8 cellular contexts compared by ENCODE assay signal in the genomic region with DNA sequence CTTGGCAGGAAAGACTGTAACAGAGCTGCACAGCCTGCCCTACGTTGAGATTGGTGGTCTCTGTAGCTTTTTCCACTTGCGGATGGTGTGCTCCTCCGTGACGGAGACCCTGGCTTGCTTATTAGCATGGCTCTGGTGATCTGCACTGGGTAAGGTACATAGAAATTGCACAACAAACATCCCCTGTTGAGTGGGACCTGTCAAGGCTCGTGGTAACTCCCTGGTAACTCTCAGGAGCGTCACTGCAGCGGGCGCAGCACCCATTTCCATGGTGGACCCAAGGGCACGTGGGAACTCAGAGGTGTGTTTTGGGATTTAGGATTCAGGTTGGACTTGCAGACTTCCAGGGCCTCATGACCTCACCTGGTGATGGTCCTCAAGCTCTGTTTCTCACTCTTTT. TPM values are rescaled to one million over a fixed set of nuclear protein-coding genes. Genes with fewer than 3 reads are reported as not detected.
DNase-seq lines count a peak whose midpoint lies in the region; ATAC-seq, FAIRE-seq and TF ChIP-seq lines count a peak whose summit lies in the region.

No MANE protein-coding gene starts in this region.

- H3K36me3 ChIP-seq in keratinocyte (ENCODE audit: control insufficient read depth in 2 of 2, extremely low read depth in 1 of 2, insufficient read depth in 2 of 2, low read length in 2 of 2), result peaks cover 2 to 4% of the 10 kb centered on the region in 2 experiments
- H3K36me3 ChIP-seq in subcutaneous abdominal adipose tissue (ENCODE audit: control insufficient read depth in 5 of 5, insufficient read depth in 5 of 5, low read length in 5 of 5), result peaks cover 0 to 21% (median 4%) of the 10 kb centered on the region in 5 donors

- no peaks in the 10 kb centered on the region for H3K27me3 ChIP-seq in keratinocyte (ENCODE audit: control insufficient read depth, extremely low read depth, insufficient read depth, low read length)
- H3K27me3 ChIP-seq in subcutaneous abdominal adipose tissue (ENCODE audit: control insufficient read depth in 5 of 5, insufficient read depth in 4 of 5, low read length in 5 of 5), result peaks cover 0 to under 1% (median 0%) of the 10 kb centered on the region in 5 donors

- H3K9me1 ChIP-seq in keratinocyte (ENCODE audit: control insufficient read depth, extremely low read depth, insufficient read depth, low read length), result no peaks in the 10 kb centered on the region

- no peaks in the 10 kb centered on the region for H3K9me3 Mint-ChIP-seq in activated T-cell treated with anti-CD3 and anti-CD28 coated beads, Interleukin-2, amount 50 U/mL, for 24 hours
- no peaks in the 10 kb centered on the region for H3K9me3 Mint-ChIP-seq in activated T-helper 2 cell treated with anti-CD3 and anti-CD28 coated beads, Interferon-gamma antibody, Interleukin-2, Interleukin-4, amounts not matched to agents 10 μg/mL and 5 μg/mL and 100 μg/mL, durations not matched to agents 14 hours and 24 hours and 36 hours

- H3K4me1 Mint-ChIP-seq in activated T-cell treated with anti-CD3 and anti-CD28 coated beads, Interleukin-2, amount 50 U/mL, for 24 hours (ENCODE audit: low read depth), result peaks cover 22% of the 10 kb centered on the region
- H3K4me1 Mint-ChIP-seq in activated T-helper 2 cell treated with anti-CD3 and anti-CD28 coated beads, Interferon-gamma antibody, Interleukin-2, Interleukin-4, amounts not matched to agents 10 μg/mL and 5 μg/mL and 100 μg/mL, durations not matched to agents 14 hours and 24 hours and 36 hours (ENCODE audit: low read depth), result peaks cover 17% of the 10 kb centered on the region

- peaks cover 26% of the 10 kb centered on the region for H3K36me3 Mint-ChIP-seq in activated T-cell treated with anti-CD3 and anti-CD28 coated beads, Interleukin-2, amount 50 U/mL, for 24 hours (ENCODE audit: low read depth)
- H3K36me3 Mint-ChIP-seq in activated T-helper 2 cell treated with anti-CD3 and anti-CD28 coated beads, Interferon-gamma antibody, Interleukin-2, Interleukin-4, amounts not matched to agents 10 μg/mL and 5 μg/mL and 100 μg/mL, durations not matched to agents 14 hours and 24 hours and 36 hours (ENCODE audit: low read depth), result peaks cover 3% of the 10 kb centered on the region

- H3K4me2 ChIP-seq in keratinocyte (ENCODE audit: control insufficient read depth, extremely low read depth, insufficient read depth, low read depth, low read length), result peak overlapping the region; percentile 98

- H2AFZ ChIP-seq in keratinocyte (ENCODE audit: control insufficient read depth, low read length), result peak overlapping the region; percentile 6

- H3K27ac Mint-ChIP-seq in activated T-cell treated with anti-CD3 and anti-CD28 coated beads, Interleukin-2, amount 50 U/mL, for 24 hours, result no peak overlapping the region
- no peak overlapping the region for H3K27ac Mint-ChIP-seq in activated T-helper 2 cell treated with anti-CD3 and anti-CD28 coated beads, Interferon-gamma antibody, Interleukin-2, Interleukin-4, amounts not matched to agents 10 μg/mL and 5 μg/mL and 100 μg/mL, durations not matched to agents 14 hours and 24 hours and 36 hours

- FAIRE-seq in keratinocyte (lab: Jason Lieb, UNC), result no peak

- H4K20me1 ChIP-seq in keratinocyte (ENCODE audit: control insufficient read depth, extremely low read depth, insufficient read depth, low read length), result no peaks in the 10 kb centered on the region

- peak overlapping the region; percentile 79 for H3K4me3 Mint-ChIP-seq in activated T-cell treated with anti-CD3 and anti-CD28 coated beads, Interleukin-2, amount 50 U/mL, for 24 hours
- peak overlapping the region; percentile 79 for H3K4me3 Mint-ChIP-seq in activated T-helper 2 cell treated with anti-CD3 and anti-CD28 coated beads, Interferon-gamma antibody, Interleukin-2, Interleukin-4, amounts not matched to agents 10 μg/mL and 5 μg/mL and 100 μg/mL, durations not matched to agents 14 hours and 24 hours and 36 hours (ENCODE audit: low read depth)

- H3K9me3 ChIP-seq in keratinocyte (ENCODE audit: control insufficient read depth, low read depth, low read length), result no peaks in the 10 kb centered on the region
- H3K9me3 ChIP-seq in subcutaneous abdominal adipose tissue (ENCODE audit: control insufficient read depth in 5 of 5, low read length in 5 of 5), result no peaks in the 10 kb centered on the region

- intact Hi-C loops in activated T-helper 2 cell treated with anti-CD3 and anti-CD28 coated beads, Interferon-gamma antibody, Interleukin-2, Interleukin-4, amounts not matched to agents 10 μg/mL and 5 μg/mL and 100 μg/mL, durations not matched to agents 14 hours and 24 hours and 36 hours (cut with micrococcal nuclease), result no loop called here

- H3K27ac ChIP-seq in keratinocyte (ENCODE audit: control insufficient read depth, insufficient read depth, low read length), result peak overlapping the region; percentile 72
- no peak overlapping the region for H3K27ac ChIP-seq in subcutaneous abdominal adipose tissue (ENCODE audit: low read depth, low read length)

- no peak for DNase-seq in activated T-cell treated with anti-CD3 and anti-CD28 coated beads, Interleukin-2, amount 50 U/mL, for 24 hours
- no peak for DNase-seq in activated T-cell treated with anti-CD3 and anti-CD28 coated beads, Interleukin-2, amount 50 U/mL, for 48 hours
- no peak for DNase-seq in activated T-helper 2 cell treated with anti-CD3 and anti-CD28 coated beads, Interferon-gamma antibody, Interleukin-2, Interleukin-4, amounts not matched to agents 10 μg/mL and 5 μg/mL and 100 μg/mL, durations not matched to agents 14 hours and 24 hours and 36 hours (ENCODE audit: low spot score)
- DNase-seq in keratinocyte (ENCODE audit: low read depth, low spot score) (no peak), NCI-H2107 treated with DMSO at 0.1 percent for 48 hours (lab: John Stamatoyannopoulos, UW; ENCODE audit: unreplicated experiment) (no peak)

- peaks cover 13% of the 10 kb centered on the region for H3K4me1 ChIP-seq in keratinocyte (ENCODE audit: control insufficient read depth, extremely low read depth, insufficient read depth, low read length)
- peaks cover 0 to 21% (median 20%) of the 10 kb centered on the region in 5 donors for H3K4me1 ChIP-seq in subcutaneous abdominal adipose tissue (ENCODE audit: control insufficient read depth in 5 of 5, insufficient read depth in 5 of 5, low read length in 5 of 5)

- dilution Hi-C loops in keratinocyte (cut with MboI; ENCODE audit: extremely low pct_ligation_motif_present, low sequenced_read_pairs), result no loop called here

- no peak for TF ChIP-seq CTCF in keratinocyte (optimal IDR thresholded peaks at IDR 0.05 in 1 of 3, IDR thresholded peaks at IDR 0.05 in 1 of 3, conservative IDR thresholded peaks at IDR 0.05 in 1 of 3; ENCODE audit: extremely low read depth in 1 of 3, insufficient read depth in 2 of 3, low read length in 3 of 3)

- peaks cover 12% of the 10 kb centered on the region for H3K79me2 ChIP-seq in keratinocyte (ENCODE audit: control insufficient read depth, insufficient read depth, low read length)

- no peak for ATAC-seq in HG03521 (IDR thresholded peaks at IDR 0.05; ENCODE audit: unreplicated experiment)
- ATAC-seq in GM21717 (IDR thresholded peaks at IDR 0.05; ENCODE audit: unreplicated experiment), result no peak

- H3K27me3 Mint-ChIP-seq in activated T-cell treated with anti-CD3 and anti-CD28 coated beads, Interleukin-2, amount 50 U/mL, for 24 hours, result no peaks in the 10 kb centered on the region
- H3K27me3 Mint-ChIP-seq in activated T-helper 2 cell treated with anti-CD3 and anti-CD28 coated beads, Interferon-gamma antibody, Interleukin-2, Interleukin-4, amounts not matched to agents 10 μg/mL and 5 μg/mL and 100 μg/mL, durations not matched to agents 14 hours and 24 hours and 36 hours (ENCODE audit: low read depth), result peaks cover 11% of the 10 kb centered on the region

- H3K9ac ChIP-seq in keratinocyte (ENCODE audit: control insufficient read depth, extremely low read depth, insufficient read depth, low read length), result peak overlapping the region; percentile 85
- H3K9ac ChIP-seq in subcutaneous abdominal adipose tissue (ENCODE audit: low read length in 5 of 5), result peak overlapping the region; percentile 51 to 73 (median 63)

- H3K4me3 ChIP-seq in keratinocyte (ENCODE audit: control insufficient read depth in 2 of 3, extremely low read depth in 1 of 3, insufficient read depth in 2 of 3, low read depth in 1 of 3, low read length in 3 of 3) (peak overlapping the region; percentile 68 to 89 (median 77)), subcutaneous abdominal adipose tissue (ENCODE audit: low read depth in 1 of 5, low read length in 5 of 5) (peak overlapping the region; percentile 65 to 76 (median 74))

RNA-seq across cellular contexts. Expression of a gene that starts 1.1 kb away (rescaled TPM):
- total RNA-seq in activated T-helper 2 cell treated with anti-CD3 and anti-CD28 coated beads, Interferon-gamma antibody, Interleukin-2, Interleukin-4, amounts not matched to agents 10 μg/mL and 5 μg/mL and 100 μg/mL, durations not matched to agents 14 hours and 24 hours and 36 hours, result 13.9 and 14.4 TPM in 2 replicates
- polyA plus RNA-seq in keratinocyte, result 6.4 to 7.0 TPM (median 7.0 TPM) in 3 replicates
- polyA plus RNA-seq in keratinocyte (2011; ENCODE audit: low read depth), result 32.3 TPM
- polyA plus RNA-seq in keratinocyte (2011; cell fraction: cytosol; rRNA removed), result 7.0 and 7.4 TPM in 2 replicates
- polyA plus RNA-seq in keratinocyte (2011; cell fraction: nucleus; rRNA removed), result 11.4 and 12.1 TPM in 2 replicates
- 9.2 and 16.0 TPM in 2 replicates for polyA plus RNA-seq in keratinocyte (2012; ENCODE audit: low replicate concordance)
- polyA minus RNA-seq in keratinocyte, result 6.4 to 28.3 TPM (median 14.0 TPM) in 3 replicates
- polyA minus RNA-seq in keratinocyte (2011; cell fraction: cytosol; rRNA and poly(A)+ RNA removed), result 3.6 TPM
- 4.5 and 8.9 TPM in 2 replicates for polyA minus RNA-seq in keratinocyte (2011; cell fraction: nucleus; rRNA and poly(A)+ RNA removed)

RNA-seq across cellular contexts. Expression of a gene that starts 33.1 kb away (rescaled TPM):
- 19.1 and 19.3 TPM in 2 replicates for total RNA-seq in activated T-helper 2 cell treated with anti-CD3 and anti-CD28 coated beads, Interferon-gamma antibody, Interleukin-2, Interleukin-4, amounts not matched to agents 10 μg/mL and 5 μg/mL and 100 μg/mL, durations not matched to agents 14 hours and 24 hours and 36 hours
- 0.68 to 2.0 TPM (median 1.6 TPM) in 3 replicates for polyA plus RNA-seq in keratinocyte
- 3.1 TPM for polyA plus RNA-seq in keratinocyte (2011; ENCODE audit: low read depth)
- polyA plus RNA-seq in keratinocyte (2011; cell fraction: cytosol; rRNA removed), result 0.69 and 0.90 TPM in 2 replicates
- polyA plus RNA-seq in keratinocyte (2011; cell fraction: nucleus; rRNA removed), result 4.1 and 5.4 TPM in 2 replicates
- polyA plus RNA-seq in keratinocyte (2012; ENCODE audit: low replicate concordance), result 1.9 and 2.4 TPM in 2 replicates
- polyA minus RNA-seq in keratinocyte, result 2.6 to 6.8 TPM (median 3.8 TPM) in 3 replicates
- 0.96 TPM for polyA minus RNA-seq in keratinocyte (2011; cell fraction: cytosol; rRNA and poly(A)+ RNA removed)
- polyA minus RNA-seq in keratinocyte (2011; cell fraction: nucleus; rRNA and poly(A)+ RNA removed), result 3.4 and 8.0 TPM in 2 replicates
